Comparison of ENCODE assay signal across 1 cellular context in the genomic region with DNA sequence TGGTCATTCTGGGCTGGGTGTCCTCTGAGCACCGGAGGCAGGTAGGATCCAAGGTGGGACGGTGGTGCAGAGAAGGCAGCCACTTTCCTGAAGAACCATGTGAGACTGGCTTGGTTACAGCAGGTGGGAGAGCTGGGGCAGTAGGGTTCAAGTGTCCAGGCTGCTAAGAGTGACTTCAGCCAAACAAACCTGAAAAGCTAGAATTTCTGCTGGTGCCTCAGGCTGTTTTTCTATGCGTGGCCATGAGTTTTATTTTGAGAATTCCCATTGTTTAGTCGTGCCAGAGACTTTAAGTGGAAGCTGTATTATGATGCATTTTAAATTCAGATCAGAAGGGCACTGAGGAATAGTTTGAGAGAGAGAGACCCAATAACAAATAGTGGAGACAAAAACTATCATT.
TF ChIP-seq lines count a peak whose summit lies in the region.

No MANE protein-coding gene starts in this region.

TF ChIP-seq in endothelial cell of umbilical vein, 7 proteins besides CTCF, POLR2A, EP300 and RAD21 (continued from another document):
- no peak for TF ChIP-seq GATA2 (IDR thresholded peaks at IDR 0.05; ENCODE audit: insufficient read depth, insufficient read length, low read depth, low read length)
